In the genomic region with DNA sequence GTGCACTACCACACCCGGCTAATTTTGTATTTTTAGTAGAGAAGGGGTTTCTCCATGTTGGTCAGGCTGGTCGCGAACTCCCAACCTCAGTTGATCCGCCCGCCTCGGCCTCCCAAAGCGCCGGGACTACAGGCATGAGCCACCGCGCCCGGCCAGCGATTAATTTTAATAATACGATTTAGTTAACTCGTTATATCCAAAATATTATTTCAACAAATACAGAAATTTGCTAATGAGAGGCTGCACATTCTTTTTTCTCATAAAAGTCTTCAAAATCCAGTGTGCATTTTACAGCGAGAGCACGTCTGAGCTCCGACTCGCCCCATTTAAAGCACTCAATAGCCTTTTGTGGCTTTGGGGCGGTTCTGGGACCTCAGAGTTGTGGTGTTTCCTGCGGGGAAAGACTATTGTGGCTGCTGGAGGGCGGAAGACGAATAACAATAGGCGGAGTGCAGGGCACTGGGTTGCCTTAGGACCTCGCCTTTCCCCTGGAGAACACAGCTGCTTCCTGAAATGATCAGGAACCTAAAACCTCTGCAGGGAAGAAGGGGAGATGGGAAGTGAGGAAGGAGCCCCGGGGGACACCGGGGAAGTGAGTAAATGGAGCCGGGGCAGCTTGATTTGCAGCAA, we compare ENCODE assay signal across 10 cellular contexts. TPM values are rescaled to one million over a fixed set of nuclear protein-coding genes. Genes with fewer than 3 reads are reported as not detected.
DNase-seq lines count a peak whose midpoint lies in the region; ATAC-seq and TF ChIP-seq lines count a peak whose summit lies in the region.
"Had no signal": no experiment of that assay in that cellular context is flagged by ENCODE, and none has a peak within 500 bp of the region (broad histone marks: within the 10 kb centered on the region; RNA-seq: fewer than 3 reads in every experiment).

No MANE protein-coding gene starts in this region.

- H3K9me3 Mint-ChIP-seq in activated CD4-positive, alpha-beta memory T cell treated with anti-CD3 and anti-CD28 coated beads, Interleukin-2, amount 10 ng/mL, durations not matched to agents 7 days and 5 days = no peaks in the 10 kb centered on the region
- no peaks in the 10 kb centered on the region for H3K9me3 Mint-ChIP-seq in stimulated activated naive B cell treated with anti-CD40 and anti-IgM and Interleukin-4, amounts not matched to agents 10 μg/mL and 1 μg/mL and 100 μg/mL, for 72 hours

- dilution Hi-C loops in mammary epithelial cell (cut with HindIII; ENCODE audit: low sequenced_read_pairs) = no loop called here

- H3K9me3 ChIP-seq in mammary epithelial cell (replicated peaks; ENCODE audit: insufficient read depth, low read length) (no peaks in the 10 kb centered on the region), breast epithelium (no peaks in the 10 kb centered on the region), upper lobe of left lung (no peaks in the 10 kb centered on the region)

- H3K4me2 ChIP-seq in mammary epithelial cell (ENCODE audit: insufficient read depth, low read depth, low read length) = no peak overlapping the region

- intact Hi-C loops in mammary epithelial cell (cut with micrococcal nuclease) (no loop called here), breast epithelium (cut with DNase I; ENCODE audit: low total_unique reads) (no loop called here)

- ATAC-seq in upper lobe of left lung (ENCODE audit: low FRiP score in 2 of 2) (no peak), GM19467 (IDR thresholded peaks at IDR 0.05; ENCODE audit: unreplicated experiment) (no peak), HG03196 (IDR thresholded peaks at IDR 0.05; ENCODE audit: unreplicated experiment) (no peak)
- ATAC-seq in stimulated activated naive B cell treated with anti-CD40 and anti-IgM and Interleukin-4, amounts not matched to agents 10 μg/mL and 1 μg/mL and 100 μg/mL, for 72 hours (replicated peaks) = no peak

- H3K4me3 ChIP-seq in mammary epithelial cell (replicated peaks in 1 of 3; ENCODE audit: insufficient read depth in 1 of 3, low read depth in 2 of 3, low read length in 3 of 3) = no peak overlapping the region
- no peak overlapping the region for H3K4me3 ChIP-seq in breast epithelium
- H3K4me3 ChIP-seq in upper lobe of left lung = peak overlapping the region in 2 of 4 donors; percentile 15 to 25

- H4K20me1 ChIP-seq in mammary epithelial cell (ENCODE audit: insufficient read depth, low read length) = no peaks in the 10 kb centered on the region

- DNase-seq in mammary epithelial cell (no peak), breast epithelium (ENCODE audit: low spot score in 2 of 2) (no peak), islet precursor cell (peak; percentile 76), upper lobe of left lung (peak in 1 of 2 donors; percentile 40)
- peak; percentile 63 for DNase-seq in activated CD4-positive, alpha-beta memory T cell treated with anti-CD3 and anti-CD28 coated beads, Interleukin-2, amount 10 ng/mL, durations not matched to agents 7 days and 5 days
- DNase-seq in stimulated activated naive B cell treated with anti-CD40 and anti-IgM and Interleukin-4, amounts not matched to agents 10 μg/mL and 1 μg/mL and 100 μg/mL, for 72 hours = no peak

- TF ChIP-seq POLR2A in breast epithelium (IDR thresholded peaks at IDR 0.05) = no peak
- peak in 1 of 4 donors; percentile 32 for TF ChIP-seq POLR2A in upper lobe of left lung (IDR thresholded peaks at IDR 0.05)

- CTCF ChIA-PET in mammary epithelial cell (lab: Charles Lee; ENCODE audit: low non-redundant PET) = no interaction called here
- CTCF ChIA-PET in activated CD4-positive, alpha-beta memory T cell treated with anti-CD3 and anti-CD28 coated beads, Interleukin-2, amount 10 ng/mL, durations not matched to agents 7 days and 5 days (lab: Charles Lee) = interaction anchor here (0.7 to 12.1 kb wide), 11 partner anchors 12 to 182 kb away, joined by 3 to 254 read pairs (median 7); a partner anchor contains a TSS

- no peaks in the 10 kb centered on the region for H3K36me3 Mint-ChIP-seq in activated CD4-positive, alpha-beta memory T cell treated with anti-CD3 and anti-CD28 coated beads, Interleukin-2, amount 10 ng/mL, durations not matched to agents 7 days and 5 days (ENCODE audit: low read depth)
- H3K36me3 Mint-ChIP-seq in stimulated activated naive B cell treated with anti-CD40 and anti-IgM and Interleukin-4, amounts not matched to agents 10 μg/mL and 1 μg/mL and 100 μg/mL, for 72 hours = no peaks in the 10 kb centered on the region

- POLR2A ChIA-PET in activated CD4-positive, alpha-beta memory T cell treated with anti-CD3 and anti-CD28 coated beads, Interleukin-2, amount 10 ng/mL, durations not matched to agents 7 days and 5 days (lab: Charles Lee) = interaction anchor here (0.9 to 8.8 kb wide), 12 partner anchors 15 to 81 kb away, joined by 3 to 84 read pairs (median 5); a partner anchor contains a TSS

- in situ Hi-C loops in mammary epithelial cell (cut with MboI; ENCODE audit: low sequenced_read_pairs in 2 of 2) = no loop called here

- H3K27me3 Mint-ChIP-seq in activated CD4-positive, alpha-beta memory T cell treated with anti-CD3 and anti-CD28 coated beads, Interleukin-2, amount 10 ng/mL, durations not matched to agents 7 days and 5 days = no peaks in the 10 kb centered on the region
- H3K27me3 Mint-ChIP-seq in stimulated activated naive B cell treated with anti-CD40 and anti-IgM and Interleukin-4, amounts not matched to agents 10 μg/mL and 1 μg/mL and 100 μg/mL, for 72 hours = no peaks in the 10 kb centered on the region

- peak overlapping the region; percentile 94 for H3K27ac Mint-ChIP-seq in activated CD4-positive, alpha-beta memory T cell treated with anti-CD3 and anti-CD28 coated beads, Interleukin-2, amount 10 ng/mL, durations not matched to agents 7 days and 5 days
- no peak overlapping the region for H3K27ac Mint-ChIP-seq in stimulated activated naive B cell treated with anti-CD40 and anti-IgM and Interleukin-4, amounts not matched to agents 10 μg/mL and 1 μg/mL and 100 μg/mL, for 72 hours

- H3K4me1 ChIP-seq in mammary epithelial cell (ENCODE audit: insufficient read depth, low read length) (peaks cover 7% of the 10 kb centered on the region), breast epithelium (no peaks in the 10 kb centered on the region), upper lobe of left lung (peaks cover 28 to 42% (median 34%) of the 10 kb centered on the region in 4 donors)

- H3K4me1 Mint-ChIP-seq in activated CD4-positive, alpha-beta memory T cell treated with anti-CD3 and anti-CD28 coated beads, Interleukin-2, amount 10 ng/mL, durations not matched to agents 7 days and 5 days = peaks cover 66% of the 10 kb centered on the region
- H3K4me1 Mint-ChIP-seq in stimulated activated naive B cell treated with anti-CD40 and anti-IgM and Interleukin-4, amounts not matched to agents 10 μg/mL and 1 μg/mL and 100 μg/mL, for 72 hours = peaks cover 19 to 29% of the 10 kb centered on the region in 2 donors

- no peak for TF ChIP-seq CTCF in mammary epithelial cell (conservative IDR thresholded peaks at IDR 0.05 in 1 of 2, IDR thresholded peaks at IDR 0.05 in 1 of 2; ENCODE audit: extremely low read depth in 1 of 2, insufficient read depth in 1 of 2, low read depth in 1 of 2, low read length in 2 of 2)
- no peak for TF ChIP-seq CTCF in breast epithelium (IDR thresholded peaks at IDR 0.05)
- no peak for TF ChIP-seq CTCF in upper lobe of left lung (IDR thresholded peaks at IDR 0.05)

- no TSS peak for BruUV-seq in mammary epithelial cell (replicated peaks; lab: Mats Ljungman, UMichigan)

- 77% methylated on average over 26 of the region's 27 CpGs for WGBS in mammary epithelial cell (ENCODE audit: low coverage, missing lambda C conversion rate)
- 61 to 62% methylated on average over 27 of the region's 27 CpGs for WGBS in upper lobe of left lung, 2 donors

- H3K27ac ChIP-seq in mammary epithelial cell (ENCODE audit: insufficient read depth, low read depth, low read length) (no peak overlapping the region), breast epithelium (peak overlapping the region in 1 of 2 donors; percentile 34), upper lobe of left lung (peak overlapping the region; percentile 44 to 81 (median 71))
- H3K27ac ChIP-seq: VCaP had no signal

- peak overlapping the region; percentile 12 for H2AFZ ChIP-seq in mammary epithelial cell (ENCODE audit: low read depth, low read length)

- H3K79me2 ChIP-seq in mammary epithelial cell (ENCODE audit: insufficient read depth, low read length) = no peaks in the 10 kb centered on the region

- H3K36me3 ChIP-seq in mammary epithelial cell (ENCODE audit: insufficient read depth, low read length) (no peaks in the 10 kb centered on the region), breast epithelium (no peaks in the 10 kb centered on the region), upper lobe of left lung (no peaks in the 10 kb centered on the region)

- H3K4me3 Mint-ChIP-seq in activated CD4-positive, alpha-beta memory T cell treated with anti-CD3 and anti-CD28 coated beads, Interleukin-2, amount 10 ng/mL, durations not matched to agents 7 days and 5 days = peak overlapping the region; percentile 79
- H3K4me3 Mint-ChIP-seq in stimulated activated naive B cell treated with anti-CD40 and anti-IgM and Interleukin-4, amounts not matched to agents 10 μg/mL and 1 μg/mL and 100 μg/mL, for 72 hours = peak overlapping the region in 1 of 2 donors; percentile 42

- H3K9ac ChIP-seq in mammary epithelial cell (ENCODE audit: insufficient read depth, low read length) = no peak overlapping the region

- H3K27me3 ChIP-seq in mammary epithelial cell (ENCODE audit: insufficient read depth, low read length) (no peaks in the 10 kb centered on the region), breast epithelium (no peaks in the 10 kb centered on the region), upper lobe of left lung (no peaks in the 10 kb centered on the region)

- no peak for TF ChIP-seq EP300 in upper lobe of left lung (IDR thresholded peaks at IDR 0.05)

RNA-seq across cellular contexts. Expression of a gene that starts 2.9 kb away (rescaled TPM):
- total RNA-seq in mammary epithelial cell (not detected), breast epithelium (not detected), upper lobe of left lung (1 to 10 TPM in 1 of 6 donors, under 1 TPM in 3, not detected in 2; 0.17 to 1.0 (median 0.28) TPM)
- not detected for polyA plus RNA-seq in mammary epithelial cell
- not detected for polyA minus RNA-seq in mammary epithelial cell
- under 1 TPM in 1 of 2 experiments, not detected in 1; 0.15 TPM for total RNA-seq in activated CD4-positive, alpha-beta memory T cell treated with anti-CD3 and anti-CD28 coated beads, Interleukin-2, amount 10 ng/mL, durations not matched to agents 7 days and 5 days
- total RNA-seq: renal cortical epithelial cell had no signal

RNA-seq across cellular contexts. Expression of a gene that starts 10.4 kb away (rescaled TPM):
- 10 to 100 TPM; 14.8 to 19.2 TPM for total RNA-seq in mammary epithelial cell
- 9.8 TPM for polyA plus RNA-seq in mammary epithelial cell
- polyA minus RNA-seq in mammary epithelial cell = 6.7 TPM
- 10 to 100 TPM; 12.5 to 18.9 (median 13.4) TPM for total RNA-seq in breast epithelium
- total RNA-seq in activated CD4-positive, alpha-beta memory T cell treated with anti-CD3 and anti-CD28 coated beads, Interleukin-2, amount 10 ng/mL, durations not matched to agents 7 days and 5 days = not detected
- 10 to 100 TPM; 13.8 to 25.2 (median 16.8) TPM for total RNA-seq in upper lobe of left lung

RNA-seq across cellular contexts. Expression of a gene that starts 32.9 kb away (rescaled TPM):
- total RNA-seq in mammary epithelial cell (10 to 100 TPM in 1 of 2 donors, 1 to 10 TPM in 1; 7.7 to 10.8 TPM), breast epithelium (1 to 10 TPM; 4.0 to 5.6 (median 5.6) TPM), upper lobe of left lung (10 to 100 TPM in 4 of 6 donors, 1 to 10 TPM in 2; 4.2 to 20.3 (median 11.6) TPM)
- 0.78 TPM for polyA plus RNA-seq in mammary epithelial cell
- polyA minus RNA-seq in mammary epithelial cell = 6.5 TPM
- 10 to 100 TPM; 10.5 to 11.6 TPM for total RNA-seq in activated CD4-positive, alpha-beta memory T cell treated with anti-CD3 and anti-CD28 coated beads, Interleukin-2, amount 10 ng/mL, durations not matched to agents 7 days and 5 days

RNA-seq across cellular contexts. Expression of a gene that starts 36.5 kb away (rescaled TPM):
- total RNA-seq in mammary epithelial cell = 10 to 100 TPM in 1 of 2 donors, 1 to 10 TPM in 1; 1.5 to 25.2 TPM
- 8.4 TPM for polyA plus RNA-seq in mammary epithelial cell
- polyA minus RNA-seq in mammary epithelial cell = 46.4 TPM
- 10 to 100 TPM in 2 of 3 donors, 1 to 10 TPM in 1; 9.1 to 17.0 (median 12.0) TPM for total RNA-seq in breast epithelium
- 1,000 to 10,000 TPM; 4,131 to 4,213 TPM for total RNA-seq in activated CD4-positive, alpha-beta memory T cell treated with anti-CD3 and anti-CD28 coated beads, Interleukin-2, amount 10 ng/mL, durations not matched to agents 7 days and 5 days
- total RNA-seq in upper lobe of left lung = 100 to 1,000 TPM in 3 of 6 donors, 10 to 100 TPM in 3; 31.4 to 220 (median 116) TPM

RNA-seq across cellular contexts. Expression of a gene that starts 55.6 kb away (rescaled TPM):
- under 1 TPM; 0.50 to 0.54 TPM for total RNA-seq in mammary epithelial cell
- polyA plus RNA-seq in mammary epithelial cell = 0.20 TPM
- not detected for polyA minus RNA-seq in mammary epithelial cell
- total RNA-seq in breast epithelium = 1 to 10 TPM in 1 of 3 donors, under 1 TPM in 2; 0.59 to 1.1 (median 0.98) TPM
- 100 to 1,000 TPM; 112 to 117 TPM for total RNA-seq in activated CD4-positive, alpha-beta memory T cell treated with anti-CD3 and anti-CD28 coated beads, Interleukin-2, amount 10 ng/mL, durations not matched to agents 7 days and 5 days
- total RNA-seq in upper lobe of left lung = 10 to 100 TPM; 10.0 to 41.4 (median 20.5) TPM

Comparison
In these comparisons a context has a peak if more than half of its experiments do, and no peak if none do; other contexts are left out.
1. DNase-seq: peak in activated CD4-positive, alpha-beta memory T cell treated with anti-CD3 and anti-CD28 coated beads, Interleukin-2, amount 10 ng/mL, durations not matched to agents 7 days and 5 days (single experiment) and islet precursor cell (single experiment); none in mammary epithelial cell (single experiment), breast epithelium (0 of 2) and stimulated activated naive B cell treated with anti-CD40 and anti-IgM and Interleukin-4, amounts not matched to agents 10 μg/mL and 1 μg/mL and 100 μg/mL, for 72 hours (single experiment).
2. RNA of a gene that starts 10.4 kb away (total RNA-seq): 14.8 to 19.2 TPM in mammary epithelial cell, 13.8 to 25.2 TPM in upper lobe of left lung and 12.5 to 18.9 TPM in breast epithelium; not detected in activated CD4-positive, alpha-beta memory T cell treated with anti-CD3 and anti-CD28 coated beads, Interleukin-2, amount 10 ng/mL, durations not matched to agents 7 days and 5 days; every median in the first group is over 10 times any median in the second.